ENCODE assay signal across 16 cellular contexts in the genomic region with DNA sequence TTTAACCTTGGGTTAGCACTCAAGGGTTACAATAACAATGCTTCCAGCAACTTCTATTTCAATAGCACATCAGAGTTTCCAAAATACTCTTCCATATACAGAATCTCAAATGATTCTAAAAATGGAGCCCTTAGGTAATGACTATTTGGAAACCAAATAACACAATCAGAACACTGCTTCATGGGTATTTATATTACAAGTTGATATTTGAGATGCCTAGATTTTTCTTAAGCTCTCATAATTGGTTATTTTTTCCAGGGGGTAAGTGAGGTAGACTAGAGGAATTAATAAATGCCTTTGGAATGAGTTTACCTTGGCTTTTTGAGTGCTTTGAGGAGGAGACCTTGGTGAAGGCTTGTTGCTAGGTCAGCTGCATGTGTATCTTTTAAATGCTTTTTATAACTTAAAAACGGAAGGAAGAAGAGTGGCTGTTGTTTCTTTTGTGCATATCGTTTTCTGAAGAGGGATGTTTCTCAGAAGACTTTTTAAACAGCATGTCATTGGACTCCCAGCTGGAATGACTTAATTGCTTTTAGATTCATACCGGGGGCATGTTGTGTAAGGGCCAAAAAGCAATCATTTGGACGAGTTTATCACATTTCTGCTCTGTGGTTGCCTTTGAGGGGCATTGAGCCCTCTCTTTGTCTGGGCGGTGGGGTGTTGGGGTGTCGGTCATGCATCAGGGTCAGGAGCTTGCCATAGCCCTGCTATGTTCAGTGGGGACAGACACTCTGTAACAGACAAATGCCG.
DNase-seq lines count a peak whose midpoint lies in the region; ATAC-seq, FAIRE-seq and TF ChIP-seq lines count a peak whose summit lies in the region.
"Had no signal": no experiment of that assay in that cellular context is flagged by ENCODE, and none has a peak within 500 bp of the region (broad histone marks: within the 10 kb centered on the region; RNA-seq: fewer than 3 reads in every experiment).

No MANE protein-coding gene starts in this region.

- no peak for ATAC-seq in RWPE2 (ENCODE audit: low read depth)
- ATAC-seq in heart left ventricle = peak; percentile 16 to 56 (median 34)
- ATAC-seq in HG03521 (IDR thresholded peaks at IDR 0.05; ENCODE audit: unreplicated experiment) = no peak
- ATAC-seq in GM19395 (IDR thresholded peaks at IDR 0.05; ENCODE audit: unreplicated experiment) = no peak

- intact Hi-C loops in heart left ventricle (cut with DNase I) = loop anchor here in 1 of 10 donors (10.0 kb wide), 1 partner anchor 602 kb away; no protein-coding TSS in a partner anchor

- H3K27ac ChIP-seq in BLaER1 treated with 17β-estradiol and CSF1 and Interleukin-3, amounts not matched to agents 10 nM and 100 nM = peak overlapping the region in 10 of 11 experiments; percentile 29 to 68 (median 57); a peak in 20 of 22 replicates
- peak overlapping the region; percentile 2 for H3K27ac ChIP-seq in RWPE2 (ENCODE audit: poor library complexity, severe bottlenecking)
- H3K27ac ChIP-seq in heart left ventricle = peak overlapping the region; percentile 52 to 86 (median 74)
- H3K27ac ChIP-seq in parathyroid adenoma = peak overlapping the region; percentile 22
- H3K27ac ChIP-seq: brain microvascular endothelial cell, vagina had no signal

- peak overlapping the region in 7 of 11 experiments; percentile 11 to 57 (median 37); a peak in 12 of 22 replicates for H3K9ac ChIP-seq in BLaER1 treated with 17β-estradiol and CSF1 and Interleukin-3, amounts not matched to agents 10 nM and 100 nM
- H3K9ac ChIP-seq in parathyroid adenoma = no peak overlapping the region

- H3K36me3 ChIP-seq in BLaER1 treated with 17β-estradiol and CSF1 and Interleukin-3, amounts not matched to agents 10 nM and 100 nM = peaks cover 34 to 79% (median 54%) of the 10 kb centered on the region in 11 experiments
- peaks cover 7% of the 10 kb centered on the region for H3K36me3 ChIP-seq in RWPE2 (ENCODE audit: low read depth)
- H3K36me3 ChIP-seq in heart left ventricle = peaks cover 0 to 10% (median 0%) of the 10 kb centered on the region in 9 donors
- no peaks in the 10 kb centered on the region for H3K36me3 ChIP-seq in parathyroid adenoma (ENCODE audit: control insufficient read depth, insufficient read depth, low read length)
- H3K36me3 ChIP-seq: brain microvascular endothelial cell, vagina had no signal

- H3K4me2 ChIP-seq in BLaER1 treated with 17β-estradiol and CSF1 and Interleukin-3, amounts not matched to agents 10 nM and 100 nM = peak overlapping the region; percentile 62 to 86 (median 80)
- H3K4me2 ChIP-seq in parathyroid adenoma (ENCODE audit: low read length) = no peak overlapping the region

- peaks cover 60 to 85% (median 70%) of the 10 kb centered on the region in 10 experiments for H3K4me1 ChIP-seq in BLaER1 treated with 17β-estradiol and CSF1 and Interleukin-3, amounts not matched to agents 10 nM and 100 nM
- peaks cover 30% of the 10 kb centered on the region for H3K4me1 ChIP-seq in RWPE2 (ENCODE audit: insufficient read depth, poor library complexity, severe bottlenecking)
- H3K4me1 ChIP-seq in heart left ventricle = peaks cover 7 to 96% (median 53%) of the 10 kb centered on the region in 12 donors
- H3K4me1 ChIP-seq in parathyroid adenoma = peaks cover 16% of the 10 kb centered on the region

- no peak for TF ChIP-seq POLR2A in heart left ventricle (IDR thresholded peaks at IDR 0.05)
- no peak for TF ChIP-seq POLR2A in GM12891 (IDR thresholded peaks at IDR 0.05; ENCODE audit: low read depth, low read length)

- no peaks in the 10 kb centered on the region for H3K27me3 ChIP-seq in BLaER1 treated with 17β-estradiol and CSF1 and Interleukin-3, amounts not matched to agents 10 nM and 100 nM
- H3K27me3 ChIP-seq in RWPE2 (ENCODE audit: insufficient read depth, poor library complexity, severe bottlenecking) = no peaks in the 10 kb centered on the region
- no peaks in the 10 kb centered on the region for H3K27me3 ChIP-seq in heart left ventricle
- no peaks in the 10 kb centered on the region for H3K27me3 ChIP-seq in parathyroid adenoma (ENCODE audit: control insufficient read depth, insufficient read depth, low read length)
- H3K27me3 ChIP-seq: brain microvascular endothelial cell, vagina had no signal

- no peaks in the 10 kb centered on the region; a peak in 2 of 22 replicates for H3K9me3 ChIP-seq in BLaER1 treated with 17β-estradiol and CSF1 and Interleukin-3, amounts not matched to agents 10 nM and 100 nM (replicated peaks in 1 of 11)
- H3K9me3 ChIP-seq in RWPE2 (ENCODE audit: severe bottlenecking) (no peaks in the 10 kb centered on the region), heart left ventricle (no peaks in the 10 kb centered on the region), parathyroid adenoma (ENCODE audit: control insufficient read depth, low read length) (no peaks in the 10 kb centered on the region)
- H3K9me3 ChIP-seq: vagina had no signal

- peak overlapping the region in 4 of 10 experiments; percentile 4 to 27 (median 12); a peak in 2 of 20 replicates for H3K4me3 ChIP-seq in BLaER1 treated with 17β-estradiol and CSF1 and Interleukin-3, amounts not matched to agents 10 nM and 100 nM
- no peak overlapping the region for H3K4me3 ChIP-seq in RWPE2 (ENCODE audit: severe bottlenecking)
- H3K4me3 ChIP-seq in heart left ventricle = no peak overlapping the region
- no peak overlapping the region for H3K4me3 ChIP-seq in parathyroid adenoma (ENCODE audit: low read depth, low read length)
- H3K4me3 ChIP-seq: vagina had no signal

- peaks cover 16 to 83% (median 41%) of the 10 kb centered on the region in 11 experiments; a peak in 17 of 22 replicates for H4K20me1 ChIP-seq in BLaER1 treated with 17β-estradiol and CSF1 and Interleukin-3, amounts not matched to agents 10 nM and 100 nM

- no peak for FAIRE-seq in GM12891 (lab: Jason Lieb, UNC)

- DNase-seq in RWPE2 (ENCODE audit: low spot score) = no peak
- DNase-seq in heart left ventricle = no peak
- no peak for DNase-seq in kidney glomerular epithelial cell (lab: John Stamatoyannopoulos, UW)
- DNase-seq in GM12891 (ENCODE audit: insufficient read length, low spot score) = no peak
- DNase-seq: activated CD4-positive, alpha-beta memory T cell treated with anti-CD3 and anti-CD28 coated beads, Interleukin-2, amount 10 ng/mL, durations not matched to agents 7 days and 5 days; brain microvascular endothelial cell; C1 segment of cervical spinal cord; NCI-H1694; NCI-H774; SHP77 treated with DMSO at 0.1 percent for 48 hours; stimulated activated CD4-positive, alpha-beta T cell treated with anti-CD3 and anti-CD28 coated beads, Interleukin-2, amount 100 ng/mL, for 24 hours had no signal

- H2AFZ ChIP-seq in parathyroid adenoma = no peak overlapping the region

- 34 to 48% (median 43%) methylated on average over 7 of the region's 7 CpGs for WGBS in heart left ventricle, 4 donors

- H3K79me2 ChIP-seq in parathyroid adenoma = peaks cover 8% of the 10 kb centered on the region

- TF ChIP-seq CTCF in RWPE2 (IDR thresholded peaks at IDR 0.05; ENCODE audit: poor library complexity, severe bottlenecking) (no peak), heart left ventricle (IDR thresholded peaks at IDR 0.05) (no peak), parathyroid adenoma (IDR thresholded peaks at IDR 0.05) (no peak)

TF ChIP-seq in GM12891, 5 proteins besides CTCF, POLR2A, EP300 and RAD21:
- TF ChIP-seq PAX5 (IDR thresholded peaks at IDR 0.05; ENCODE audit: insufficient read depth, low read length, severe bottlenecking) (no peak), POLR2AphosphoS5 (IDR thresholded peaks at IDR 0.05; ENCODE audit: low read depth, low read length) (no peak), POU2F2 (IDR thresholded peaks at IDR 0.05; ENCODE audit: low read depth, low read length) (no peak), TAF1 (IDR thresholded peaks at IDR 0.05; ENCODE audit: low read depth, low read length) (no peak), SPI1 (IDR thresholded peaks at IDR 0.05; ENCODE audit: low read depth, low read length) (no peak)

Comparison
In these comparisons a context has a peak if more than half of its experiments do, and no peak if none do; other contexts are left out.
1. H3K27ac ChIP-seq: peak in every context shown above with its lines; median percentile 74 in heart left ventricle; 57 in BLaER1 treated with 17β-estradiol and CSF1 and Interleukin-3, amounts not matched to agents 10 nM and 100 nM; 22 in parathyroid adenoma; 2 in RWPE2.
2. ATAC-seq: peak in heart left ventricle (4 of 4); none in RWPE2 (single experiment), HG03521 (single experiment) and GM19395 (single experiment).